Comparison of ENCODE assay signal across 17 cellular contexts in the genomic region with DNA sequence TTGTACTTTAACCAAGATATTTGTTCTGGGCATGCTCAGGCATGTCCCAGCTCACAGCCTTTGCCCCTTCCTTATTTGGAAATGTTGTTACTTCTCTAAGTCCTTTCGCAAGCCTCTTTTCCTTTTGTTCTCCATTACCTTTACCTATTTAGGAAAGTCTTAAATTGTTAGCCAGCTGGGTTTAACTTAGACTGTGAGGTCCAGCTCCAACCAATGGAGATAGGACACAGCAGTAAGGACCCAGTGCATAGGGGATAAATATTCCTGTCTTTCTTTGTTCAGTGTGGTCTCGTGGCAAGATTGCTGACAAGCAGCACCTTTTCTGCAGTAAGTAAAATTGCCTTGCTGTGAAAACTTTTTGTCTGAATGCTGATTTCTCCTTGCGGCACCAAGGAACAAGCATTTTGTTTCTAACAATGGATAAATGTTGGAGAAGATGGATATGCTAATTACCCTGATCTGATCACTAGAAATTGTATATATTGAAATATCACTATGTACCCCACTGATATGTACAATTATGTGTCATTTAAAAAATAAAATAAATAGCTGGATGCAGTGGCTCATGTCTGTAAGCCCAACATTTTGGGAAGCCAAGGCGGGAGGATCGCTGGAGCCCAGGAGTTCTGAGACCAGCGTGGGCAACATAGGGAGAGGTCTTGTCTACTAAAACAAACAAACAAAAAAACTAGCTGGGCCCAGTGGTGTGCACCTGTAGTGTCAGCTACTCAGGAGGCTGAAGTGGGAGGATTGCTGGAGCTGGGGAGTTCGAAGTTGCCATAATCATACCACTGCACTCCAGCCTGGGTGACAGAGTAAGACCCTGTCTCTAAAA. TPM values are rescaled to one million over a fixed set of nuclear protein-coding genes. Genes with fewer than 3 reads are reported as not detected.
DNase-seq lines count a peak whose midpoint lies in the region; ATAC-seq and TF ChIP-seq lines count a peak whose summit lies in the region.
"Had no signal": no experiment of that assay in that cellular context is flagged by ENCODE, and none has a peak within 500 bp of the region (broad histone marks: within the 10 kb centered on the region; RNA-seq: fewer than 3 reads in every experiment).

No MANE protein-coding gene starts in this region.

- no peak for TF ChIP-seq RAD21 in IMR-90 (IDR thresholded peaks at IDR 0.05; ENCODE audit: low read length)

- in situ Hi-C loops in IMR-90 (cut with MboI; ENCODE audit: low sequenced_read_pairs) = no loop called here

- H4K91ac ChIP-seq in IMR-90 (ENCODE audit: insufficient read depth, low read depth, low read length) = no peak overlapping the region; the same call in 1 of the 2 replicates

- no peaks in the 10 kb centered on the region for H3K27me3 ChIP-seq in IMR-90 (ENCODE audit: control insufficient read depth, insufficient read depth, low read length)

- peak overlapping the region; percentile 65; the same call in 1 of the 2 replicates for H2BK20ac ChIP-seq in IMR-90 (ENCODE audit: low read depth, low read length)

- H4K5ac ChIP-seq in IMR-90 (ENCODE audit: low read depth, low read length) = peak overlapping the region; percentile 97

- H3K9me1 ChIP-seq in IMR-90 (ENCODE audit: insufficient read depth, low read length) = no peaks in the 10 kb centered on the region

- H3K4me1 Mint-ChIP-seq in brain (peaks cover 23% of the 10 kb centered on the region), nephron (peaks cover 25% of the 10 kb centered on the region)
- H3K4me1 Mint-ChIP-seq: activated naive CD8-positive, alpha-beta T cell treated with anti-CD3 and anti-CD28 coated beads, Interleukin-2, amount 50 U/mL, for 24 hours had no signal

- DNase-seq in DMS 273 treated with DMSO at 0.1 percent for 48 hours (lab: John Stamatoyannopoulos, UW) = peak; percentile 9
- DNase-seq in DMS 273 (lab: John Stamatoyannopoulos, UW; ENCODE audit: unreplicated experiment) = no peak
- DNase-seq in IMR-90 = no peak
- DNase-seq in hippocampal formation (lab: John Stamatoyannopoulos, UW) = no peak
- no peak for DNase-seq in NCI-H2171 (lab: John Stamatoyannopoulos, UW)
- DNase-seq: activated naive CD8-positive, alpha-beta T cell treated with anti-CD3 and anti-CD28 coated beads, Interleukin-2, amount 50 U/mL, for 24 hours; EL; glutamatergic neuron; Karpas-422; mesendoderm; NCI-H1930 had no signal

- H3K4me2 ChIP-seq in IMR-90 (ENCODE audit: low read depth, low read length) = no peak overlapping the region

- dilution Hi-C loops in IMR-90 (cut with HindIII; ENCODE audit: low sequenced_read_pairs, unreplicated experiment) = no loop called here

- no peak overlapping the region for H3K56ac ChIP-seq in IMR-90 (ENCODE audit: extremely low read depth, insufficient read depth, low read length)

- H2BK120ac ChIP-seq in IMR-90 (ENCODE audit: low read depth, low read length) = peak overlapping the region; percentile 6; the same call in 1 of the 2 replicates

- H3K14ac ChIP-seq in IMR-90 (replicated peaks; ENCODE audit: low read depth, low read length) = no peak overlapping the region

- H3K9ac ChIP-seq in IMR-90 (ENCODE audit: low read depth, low read length) = no peak overlapping the region
- H3K9ac ChIP-seq: parathyroid adenoma had no signal

- H4K20me1 ChIP-seq in IMR-90 (ENCODE audit: insufficient read depth, low read length) = no peaks in the 10 kb centered on the region

- H3K27ac Mint-ChIP-seq in brain (peak overlapping the region in 4 of 5 experiments; percentile 23 to 86 (median 82)), nephron (peak overlapping the region; percentile 55 to 87 (median 79))
- H3K27ac Mint-ChIP-seq: activated naive CD8-positive, alpha-beta T cell treated with anti-CD3 and anti-CD28 coated beads, Interleukin-2, amount 50 U/mL, for 24 hours had no signal

- no peak overlapping the region for H2AK5ac ChIP-seq in IMR-90 (ENCODE audit: low read depth, low read length)

- no peak overlapping the region for H2BK15ac ChIP-seq in IMR-90 (ENCODE audit: low read depth, low read length)

- no peaks in the 10 kb centered on the region for H3K4me1 ChIP-seq in IMR-90 (ENCODE audit: control insufficient read depth, insufficient read depth, low read length)
- H3K4me1 ChIP-seq: parathyroid adenoma had no signal

- H3K27me3 Mint-ChIP-seq in brain (peaks cover 5% of the 10 kb centered on the region), nephron (ENCODE audit: low read depth) (peaks cover 3% of the 10 kb centered on the region)
- H3K27me3 Mint-ChIP-seq: activated naive CD8-positive, alpha-beta T cell treated with anti-CD3 and anti-CD28 coated beads, Interleukin-2, amount 50 U/mL, for 24 hours had no signal

- TF ChIP-seq CTCF in IMR-90 (conservative IDR thresholded peaks at IDR 0.05; ENCODE audit: low read depth, low read length) = no peak
- TF ChIP-seq CTCF in brain (conservative IDR thresholded peaks at IDR 0.05) = no peak
- no peak for TF ChIP-seq CTCF in nephron (IDR thresholded peaks at IDR 0.05; ENCODE audit: unreplicated experiment in 3 of 3)

- peak overlapping the region; percentile 47 to 79; a peak in 1 of 4 replicates for H4K8ac ChIP-seq in IMR-90 (ENCODE audit: low read depth in 2 of 2, low read length in 2 of 2)

- peaks cover 12% of the 10 kb centered on the region for H3K36me3 Mint-ChIP-seq in brain
- no peaks in the 10 kb centered on the region for H3K36me3 Mint-ChIP-seq in nephron (ENCODE audit: low read depth)

- no peak overlapping the region for H3K23ac ChIP-seq in IMR-90 (ENCODE audit: low read depth, low read length)

- no peak for TF ChIP-seq POLR2A in IMR-90 (IDR thresholded peaks at IDR 0.05; ENCODE audit: low read depth, low read length)

- H3K4me3 Mint-ChIP-seq in brain = no peak overlapping the region
- no peak overlapping the region for H3K4me3 Mint-ChIP-seq in nephron
- H3K4me3 Mint-ChIP-seq: activated naive CD8-positive, alpha-beta T cell treated with anti-CD3 and anti-CD28 coated beads, Interleukin-2, amount 50 U/mL, for 24 hours had no signal

- H3K27ac ChIP-seq in IMR-90 (ENCODE audit: insufficient read depth, low read length) = no peak overlapping the region
- H3K27ac ChIP-seq: 22Rv1, parathyroid adenoma had no signal

- intact Hi-C loops in IMR-90 (cut with micrococcal nuclease) = no loop called here

- H3K18ac ChIP-seq in IMR-90 (ENCODE audit: low read depth, low read length) = peak overlapping the region; percentile 97

- no peak overlapping the region for H2AFZ ChIP-seq in IMR-90 (replicated peaks; ENCODE audit: low read length, poor library complexity)
- H2AFZ ChIP-seq: parathyroid adenoma had no signal

- H3K4me3 ChIP-seq in IMR-90 (ENCODE audit: insufficient read depth, low read depth, low read length) = no peak overlapping the region

- peak overlapping the region; percentile 85 for H2BK5ac ChIP-seq in IMR-90 (ENCODE audit: low read depth, low read length, poor library complexity, severe bottlenecking)

- H3K4ac ChIP-seq in IMR-90 (ENCODE audit: low read depth, low read length) = peak overlapping the region; percentile 11; the same call in 1 of the 2 replicates

- POLR2A ChIA-PET in IMR-90 (lab: Charles Lee; ENCODE audit: unreplicated experiment) = no interaction called here

- H3K9me3 Mint-ChIP-seq in brain (peaks cover 8 to 21% (median 13%) of the 10 kb centered on the region in 5 experiments), nephron (peaks cover 8% of the 10 kb centered on the region)

- CTCF ChIA-PET in IMR-90 (lab: Yijun Ruan, JAX) = no interaction called here

- no peaks in the 10 kb centered on the region for H3K79me1 ChIP-seq in IMR-90 (ENCODE audit: low read depth in 1 of 2, low read length in 2 of 2)

- ATAC-seq in IMR-90 (ENCODE audit: low read depth) (no peak), HG03045 (IDR thresholded peaks at IDR 0.05; ENCODE audit: unreplicated experiment) (no peak)
- ATAC-seq: activated CD4-positive, CD25-positive, alpha-beta regulatory T cell treated with anti-CD3 and anti-CD28 coated beads, Interleukin-2, amount 50 U/mL, for 24 hours; activated naive CD8-positive, alpha-beta T cell treated with anti-CD3 and anti-CD28 coated beads, Interleukin-2, amount 50 U/mL, for 24 hours had no signal

- peaks cover 10% of the 10 kb centered on the region for H3K9me3 ChIP-seq in IMR-90 (ENCODE audit: control insufficient read depth, insufficient read depth, low read length)

- no peak overlapping the region for H2AK9ac ChIP-seq in IMR-90 (replicated peaks; ENCODE audit: low read depth, low read length, poor library complexity)

- no peaks in the 10 kb centered on the region for H3K36me3 ChIP-seq in IMR-90 (ENCODE audit: control insufficient read depth, insufficient read depth, low read length)

- WGBS in IMR-90 (ENCODE audit: extremely low coverage in 2 of 2, insufficient read length in 1 of 2), 2 experiments = 83% methylated on average over 1 of the region's 7 CpGs; no CpG with 5 or more reads in 1 of the 2 experiments

- BruUV-seq in IMR-90 (replicated peaks; lab: Mats Ljungman, UMichigan) = no TSS peak

TF ChIP-seq in IMR-90, 13 proteins besides CTCF, POLR2A, EP300 and RAD21 (continues in another document):
- no peak for TF ChIP-seq MAFK (IDR thresholded peaks at IDR 0.05; ENCODE audit: low read depth, low read length)
- no peak for TF ChIP-seq RCOR1 (IDR thresholded peaks at IDR 0.05; ENCODE audit: insufficient replicate concordance, low read length)
- TF ChIP-seq, protein P1, sequence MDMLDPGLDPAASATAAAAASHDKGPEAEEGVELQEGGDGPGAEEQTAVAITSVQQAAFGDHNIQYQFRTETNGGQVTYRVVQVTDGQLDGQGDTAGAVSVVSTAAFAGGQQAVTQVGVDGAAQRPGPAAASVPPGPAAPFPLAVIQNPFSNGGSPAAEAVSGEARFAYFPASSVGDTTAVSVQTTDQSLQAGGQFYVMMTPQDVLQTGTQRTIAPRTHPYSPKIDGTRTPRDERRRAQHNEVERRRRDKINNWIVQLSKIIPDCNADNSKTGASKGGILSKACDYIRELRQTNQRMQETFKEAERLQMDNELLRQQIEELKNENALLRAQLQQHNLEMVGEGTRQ (IDR thresholded peaks at IDR 0.05; ENCODE audit: low read depth, low read length) = no peak
- TF ChIP-seq BHLHE40 (IDR thresholded peaks at IDR 0.05; ENCODE audit: low read depth, low read length) = no peak
- no peak for TF ChIP-seq NFE2L2 (IDR thresholded peaks at IDR 0.05; ENCODE audit: low read depth, low read length)
- no peak for TF ChIP-seq CEBPB (IDR thresholded peaks at IDR 0.05; ENCODE audit: low read depth, low read length)
- TF ChIP-seq RFX5 (IDR thresholded peaks at IDR 0.05; ENCODE audit: low read depth, low read length) = no peak
- no peak for TF ChIP-seq MAZ (IDR thresholded peaks at IDR 0.05; ENCODE audit: borderline replicate concordance, low read depth, low read length)

RNA-seq across cellular contexts. Expression of a gene that starts 31.9 kb away (rescaled TPM):
- 344 and 385 TPM in 2 replicates for total RNA-seq in IMR-90 (2012; rRNA removed)
- polyA plus RNA-seq in IMR-90 (2012; rRNA removed) (2,453 and 2,516 TPM in 2 replicates), brain (ENCODE audit: insufficient read depth, low read depth, low replicate concordance) (7,408 TPM)
- polyA plus RNA-seq in IMR-90 (2012; cell fraction: cytosol; rRNA removed) = 1,842 and 5,333 TPM in 2 replicates
- 767 and 934 TPM in 2 replicates for polyA plus RNA-seq in IMR-90 (2012; cell fraction: nucleus; rRNA removed; ENCODE audit: low replicate concordance)

RNA-seq across cellular contexts. Expression of a gene that starts 49.2 kb away (rescaled TPM):
- 0.83 and 0.90 TPM in 2 replicates for total RNA-seq in IMR-90 (2012; rRNA removed)
- polyA plus RNA-seq in IMR-90 (2012; rRNA removed) = 1.2 and 1.4 TPM in 2 replicates
- 0.44 and 1.1 TPM in 2 replicates for polyA plus RNA-seq in IMR-90 (2012; cell fraction: cytosol; rRNA removed)
- polyA plus RNA-seq in IMR-90 (2012; cell fraction: nucleus; rRNA removed; ENCODE audit: low replicate concordance) = 6.3 and 7.2 TPM in 2 replicates
- 12.1 TPM for polyA plus RNA-seq in brain (ENCODE audit: insufficient read depth, low read depth, low replicate concordance)
